Comparison of ENCODE assay signal across 1 cellular context in the genomic region with DNA sequence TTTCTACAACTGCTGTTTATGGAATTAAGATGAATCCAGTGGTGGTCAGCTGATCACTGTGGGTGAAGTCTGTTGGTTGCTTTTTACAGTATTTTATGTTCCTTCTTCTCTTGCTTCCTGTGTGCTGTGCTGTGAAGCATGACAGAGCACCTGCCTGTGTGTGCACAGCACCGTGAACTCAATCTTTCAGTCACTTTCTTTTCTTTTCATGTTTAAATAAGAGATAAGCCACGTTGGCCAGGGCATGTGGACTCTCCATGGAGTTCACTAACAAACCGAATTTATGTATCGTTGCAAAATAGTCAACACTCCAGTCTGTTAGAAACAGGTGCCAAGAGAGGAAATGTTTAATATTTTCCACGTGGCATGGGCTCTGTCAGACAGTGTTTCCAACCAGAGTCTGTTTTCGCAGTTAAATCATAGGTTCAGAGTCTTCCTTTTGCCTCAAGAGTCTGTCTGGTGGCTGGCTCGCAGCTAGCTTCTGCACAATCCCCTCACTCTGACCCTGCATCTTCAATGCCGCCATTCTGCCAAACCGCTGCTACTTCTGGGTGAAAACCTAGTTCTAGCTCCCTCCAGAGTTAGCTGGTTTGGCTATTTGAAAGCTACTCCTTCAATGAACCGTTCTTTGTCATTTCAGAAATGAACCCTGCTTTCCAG.
TF ChIP-seq lines count a peak whose summit lies in the region.

No MANE protein-coding gene starts in this region.

TF ChIP-seq in GM12878, 131 proteins besides CTCF, POLR2A, EP300 and RAD21 (continued from another document and continues in another):
- TF ChIP-seq, protein P1, sequence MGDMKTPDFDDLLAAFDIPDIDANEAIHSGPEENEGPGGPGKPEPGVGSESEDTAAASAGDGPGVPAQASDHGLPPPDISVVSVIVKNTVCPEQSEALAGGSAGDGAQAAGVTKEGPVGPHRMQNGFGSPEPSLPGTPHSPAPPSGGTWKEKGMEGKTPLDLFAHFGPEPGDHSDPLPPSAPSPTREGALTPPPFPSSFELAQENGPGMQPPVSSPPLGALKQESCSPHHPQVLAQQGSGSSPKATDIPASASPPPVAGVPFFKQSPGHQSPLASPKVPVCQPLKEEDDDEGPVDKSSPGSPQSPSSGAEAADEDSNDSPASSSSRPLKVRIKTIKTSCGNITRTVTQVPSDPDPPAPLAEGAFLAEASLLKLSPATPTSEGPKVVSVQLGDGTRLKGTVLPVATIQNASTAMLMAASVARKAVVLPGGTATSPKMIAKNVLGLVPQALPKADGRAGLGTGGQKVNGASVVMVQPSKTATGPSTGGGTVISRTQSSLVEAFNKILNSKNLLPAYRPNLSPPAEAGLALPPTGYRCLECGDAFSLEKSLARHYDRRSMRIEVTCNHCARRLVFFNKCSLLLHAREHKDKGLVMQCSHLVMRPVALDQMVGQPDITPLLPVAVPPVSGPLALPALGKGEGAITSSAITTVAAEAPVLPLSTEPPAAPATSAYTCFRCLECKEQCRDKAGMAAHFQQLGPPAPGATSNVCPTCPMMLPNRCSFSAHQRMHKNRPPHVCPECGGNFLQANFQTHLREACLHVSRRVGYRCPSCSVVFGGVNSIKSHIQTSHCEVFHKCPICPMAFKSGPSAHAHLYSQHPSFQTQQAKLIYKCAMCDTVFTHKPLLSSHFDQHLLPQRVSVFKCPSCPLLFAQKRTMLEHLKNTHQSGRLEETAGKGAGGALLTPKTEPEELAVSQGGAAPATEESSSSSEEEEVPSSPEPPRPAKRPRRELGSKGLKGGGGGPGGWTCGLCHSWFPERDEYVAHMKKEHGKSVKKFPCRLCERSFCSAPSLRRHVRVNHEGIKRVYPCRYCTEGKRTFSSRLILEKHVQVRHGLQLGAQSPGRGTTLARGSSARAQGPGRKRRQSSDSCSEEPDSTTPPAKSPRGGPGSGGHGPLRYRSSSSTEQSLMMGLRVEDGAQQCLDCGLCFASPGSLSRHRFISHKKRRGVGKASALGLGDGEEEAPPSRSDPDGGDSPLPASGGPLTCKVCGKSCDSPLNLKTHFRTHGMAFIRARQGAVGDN (IDR thresholded peaks at IDR 0.05), result peak; percentile 54
- no peak for TF ChIP-seq LARP7 (IDR thresholded peaks at IDR 0.05)
- TF ChIP-seq, protein P2, sequence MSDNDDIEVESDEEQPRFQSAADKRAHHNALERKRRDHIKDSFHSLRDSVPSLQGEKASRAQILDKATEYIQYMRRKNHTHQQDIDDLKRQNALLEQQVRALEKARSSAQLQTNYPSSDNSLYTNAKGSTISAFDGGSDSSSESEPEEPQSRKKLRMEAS (IDR thresholded peaks at IDR 0.05; ENCODE audit: low read depth, low read length), result no peak; the same call in 1 of the 2 replicates
- TF ChIP-seq POLR2AphosphoS5 (IDR thresholded peaks at IDR 0.05; ENCODE audit: low read length), result no peak
- no peak for TF ChIP-seq BCL11A (IDR thresholded peaks at IDR 0.05; ENCODE audit: low read depth, low read length)
- no peak for TF ChIP-seq MYB (IDR thresholded peaks at IDR 0.05; ENCODE audit: borderline replicate concordance, low read depth, low read length)
- TF ChIP-seq CBFB (IDR thresholded peaks at IDR 0.05; ENCODE audit: low read depth), result no peak
- TF ChIP-seq, protein P3, sequence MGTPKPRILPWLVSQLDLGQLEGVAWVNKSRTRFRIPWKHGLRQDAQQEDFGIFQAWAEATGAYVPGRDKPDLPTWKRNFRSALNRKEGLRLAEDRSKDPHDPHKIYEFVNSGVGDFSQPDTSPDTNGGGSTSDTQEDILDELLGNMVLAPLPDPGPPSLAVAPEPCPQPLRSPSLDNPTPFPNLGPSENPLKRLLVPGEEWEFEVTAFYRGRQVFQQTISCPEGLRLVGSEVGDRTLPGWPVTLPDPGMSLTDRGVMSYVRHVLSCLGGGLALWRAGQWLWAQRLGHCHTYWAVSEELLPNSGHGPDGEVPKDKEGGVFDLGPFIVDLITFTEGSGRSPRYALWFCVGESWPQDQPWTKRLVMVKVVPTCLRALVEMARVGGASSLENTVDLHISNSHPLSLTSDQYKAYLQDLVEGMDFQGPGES (IDR thresholded peaks at IDR 0.05), result no peak
- TF ChIP-seq POU2F2 (IDR thresholded peaks at IDR 0.05; ENCODE audit: borderline replicate concordance, low read depth, low read length), result no peak
- TF ChIP-seq DPF2 (IDR thresholded peaks at IDR 0.05), result peak; percentile 50; the same call in 1 of the 2 replicates
- TF ChIP-seq NR2C2 (IDR thresholded peaks at IDR 0.05; ENCODE audit: borderline replicate concordance, control insufficient read depth, insufficient read length, low read depth), result no peak
- TF ChIP-seq, protein P4, sequence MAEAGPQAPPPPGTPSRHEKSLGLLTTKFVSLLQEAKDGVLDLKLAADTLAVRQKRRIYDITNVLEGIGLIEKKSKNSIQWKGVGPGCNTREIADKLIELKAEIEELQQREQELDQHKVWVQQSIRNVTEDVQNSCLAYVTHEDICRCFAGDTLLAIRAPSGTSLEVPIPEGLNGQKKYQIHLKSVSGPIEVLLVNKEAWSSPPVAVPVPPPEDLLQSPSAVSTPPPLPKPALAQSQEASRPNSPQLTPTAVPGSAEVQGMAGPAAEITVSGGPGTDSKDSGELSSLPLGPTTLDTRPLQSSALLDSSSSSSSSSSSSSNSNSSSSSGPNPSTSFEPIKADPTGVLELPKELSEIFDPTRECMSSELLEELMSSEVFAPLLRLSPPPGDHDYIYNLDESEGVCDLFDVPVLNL (IDR thresholded peaks at IDR 0.05; ENCODE audit: low read depth, low read length), result no peak
- TF ChIP-seq, protein P5, sequence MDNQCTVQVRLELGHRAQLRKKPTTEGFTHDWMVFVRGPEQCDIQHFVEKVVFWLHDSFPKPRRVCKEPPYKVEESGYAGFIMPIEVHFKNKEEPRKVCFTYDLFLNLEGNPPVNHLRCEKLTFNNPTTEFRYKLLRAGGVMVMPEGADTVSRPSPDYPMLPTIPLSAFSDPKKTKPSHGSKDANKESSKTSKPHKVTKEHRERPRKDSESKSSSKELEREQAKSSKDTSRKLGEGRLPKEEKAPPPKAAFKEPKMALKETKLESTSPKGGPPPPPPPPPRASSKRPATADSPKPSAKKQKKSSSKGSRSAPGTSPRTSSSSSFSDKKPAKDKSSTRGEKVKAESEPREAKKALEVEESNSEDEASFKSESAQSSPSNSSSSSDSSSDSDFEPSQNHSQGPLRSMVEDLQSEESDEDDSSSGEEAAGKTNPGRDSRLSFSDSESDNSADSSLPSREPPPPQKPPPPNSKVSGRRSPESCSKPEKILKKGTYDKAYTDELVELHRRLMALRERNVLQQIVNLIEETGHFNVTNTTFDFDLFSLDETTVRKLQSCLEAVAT (IDR thresholded peaks at IDR 0.05), result 0 out of 2 replicates have a peak, but pooled peaks have one; percentile 37
- no peak for TF ChIP-seq GABPA (IDR thresholded peaks at IDR 0.05; ENCODE audit: low read depth)
- no peak for TF ChIP-seq ZNF622 (IDR thresholded peaks at IDR 0.05)
- TF ChIP-seq, protein P6, sequence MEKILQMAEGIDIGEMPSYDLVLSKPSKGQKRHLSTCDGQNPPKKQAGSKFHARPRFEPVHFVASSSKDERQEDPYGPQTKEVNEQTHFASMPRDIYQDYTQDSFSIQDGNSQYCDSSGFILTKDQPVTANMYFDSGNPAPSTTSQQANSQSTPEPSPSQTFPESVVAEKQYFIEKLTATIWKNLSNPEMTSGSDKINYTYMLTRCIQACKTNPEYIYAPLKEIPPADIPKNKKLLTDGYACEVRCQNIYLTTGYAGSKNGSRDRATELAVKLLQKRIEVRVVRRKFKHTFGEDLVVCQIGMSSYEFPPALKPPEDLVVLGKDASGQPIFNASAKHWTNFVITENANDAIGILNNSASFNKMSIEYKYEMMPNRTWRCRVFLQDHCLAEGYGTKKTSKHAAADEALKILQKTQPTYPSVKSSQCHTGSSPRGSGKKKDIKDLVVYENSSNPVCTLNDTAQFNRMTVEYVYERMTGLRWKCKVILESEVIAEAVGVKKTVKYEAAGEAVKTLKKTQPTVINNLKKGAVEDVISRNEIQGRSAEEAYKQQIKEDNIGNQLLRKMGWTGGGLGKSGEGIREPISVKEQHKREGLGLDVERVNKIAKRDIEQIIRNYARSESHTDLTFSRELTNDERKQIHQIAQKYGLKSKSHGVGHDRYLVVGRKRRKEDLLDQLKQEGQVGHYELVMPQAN (conservative IDR thresholded peaks at IDR 0.05), result no peak
- no peak for TF ChIP-seq SREBF1 (IDR thresholded peaks at IDR 0.05; ENCODE audit: low read length)
- TF ChIP-seq JUND (IDR thresholded peaks at IDR 0.05; ENCODE audit: low read depth, low read length), result no peak
- TF ChIP-seq ZBED1 (IDR thresholded peaks at IDR 0.05; ENCODE audit: borderline replicate concordance), result no peak
- no peak for TF ChIP-seq NFYA (IDR thresholded peaks at IDR 0.05; ENCODE audit: borderline replicate concordance, low read depth, low read length)
- peak; percentile 59 for TF ChIP-seq MEF2B (IDR thresholded peaks at IDR 0.05; ENCODE audit: partially characterized antibody, poor library complexity, severe bottlenecking)
- peak; percentile 100 for TF ChIP-seq PAX5 (IDR thresholded peaks at IDR 0.05; ENCODE audit: borderline replicate concordance, low read depth, low read length)
- no peak for TF ChIP-seq SIN3A (IDR thresholded peaks at IDR 0.05; ENCODE audit: low read depth, low read length)
- TF ChIP-seq SUPT20H (IDR thresholded peaks at IDR 0.05; ENCODE audit: borderline replicate concordance, control insufficient read depth, low read depth, low read length), result no peak
- TF ChIP-seq, protein P7, sequence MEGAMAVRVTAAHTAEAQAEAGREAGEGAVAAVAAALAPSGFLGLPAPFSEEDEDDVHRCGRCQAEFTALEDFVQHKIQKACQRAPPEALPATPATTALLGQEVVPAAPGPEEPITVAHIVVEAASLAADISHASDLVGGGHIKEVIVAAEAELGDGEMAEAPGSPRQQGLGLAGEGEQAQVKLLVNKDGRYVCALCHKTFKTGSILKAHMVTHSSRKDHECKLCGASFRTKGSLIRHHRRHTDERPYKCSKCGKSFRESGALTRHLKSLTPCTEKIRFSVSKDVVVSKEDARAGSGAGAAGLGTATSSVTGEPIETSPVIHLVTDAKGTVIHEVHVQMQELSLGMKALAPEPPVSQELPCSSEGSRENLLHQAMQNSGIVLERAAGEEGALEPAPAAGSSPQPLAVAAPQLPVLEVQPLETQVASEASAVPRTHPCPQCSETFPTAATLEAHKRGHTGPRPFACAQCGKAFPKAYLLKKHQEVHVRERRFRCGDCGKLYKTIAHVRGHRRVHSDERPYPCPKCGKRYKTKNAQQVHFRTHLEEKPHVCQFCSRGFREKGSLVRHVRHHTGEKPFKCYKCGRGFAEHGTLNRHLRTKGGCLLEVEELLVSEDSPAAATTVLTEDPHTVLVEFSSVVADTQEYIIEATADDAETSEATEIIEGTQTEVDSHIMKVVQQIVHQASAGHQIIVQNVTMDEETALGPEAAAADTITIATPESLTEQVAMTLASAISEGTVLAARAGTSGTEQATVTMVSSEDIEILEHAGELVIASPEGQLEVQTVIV (IDR thresholded peaks at IDR 0.05; ENCODE audit: borderline replicate concordance, partially characterized antibody), result no peak
- no peak for TF ChIP-seq SP1 (IDR thresholded peaks at IDR 0.05; ENCODE audit: low read depth, low read length)
- TF ChIP-seq, protein P8, sequence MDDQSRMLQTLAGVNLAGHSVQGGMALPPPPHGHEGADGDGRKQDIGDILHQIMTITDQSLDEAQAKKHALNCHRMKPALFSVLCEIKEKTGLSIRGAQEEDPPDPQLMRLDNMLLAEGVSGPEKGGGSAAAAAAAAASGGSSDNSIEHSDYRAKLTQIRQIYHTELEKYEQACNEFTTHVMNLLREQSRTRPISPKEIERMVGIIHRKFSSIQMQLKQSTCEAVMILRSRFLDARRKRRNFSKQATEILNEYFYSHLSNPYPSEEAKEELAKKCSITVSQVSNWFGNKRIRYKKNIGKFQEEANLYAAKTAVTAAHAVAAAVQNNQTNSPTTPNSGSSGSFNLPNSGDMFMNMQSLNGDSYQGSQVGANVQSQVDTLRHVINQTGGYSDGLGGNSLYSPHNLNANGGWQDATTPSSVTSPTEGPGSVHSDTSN (IDR thresholded peaks at IDR 0.05; ENCODE audit: insufficient replicate concordance, low read depth, low read length), result no peak
- TF ChIP-seq NBN (IDR thresholded peaks at IDR 0.05), result 0 out of 2 replicates have a peak, but pooled peaks have one; percentile 30
- TF ChIP-seq BRCA1 (IDR thresholded peaks at IDR 0.05; ENCODE audit: low read depth, low read length), result no peak
- TF ChIP-seq ASH2L (IDR thresholded peaks at IDR 0.05; ENCODE audit: borderline replicate concordance, low read depth), result no peak
- TF ChIP-seq ZSCAN29 (IDR thresholded peaks at IDR 0.05), result no peak
- peak; percentile 22; the same call in 1 of the 2 replicates for TF ChIP-seq CREB1 (IDR thresholded peaks at IDR 0.05; ENCODE audit: low read depth)
- no peak; the same call in 1 of the 2 replicates for TF ChIP-seq FOXK2 (IDR thresholded peaks at IDR 0.05)
- TF ChIP-seq KLF5 (IDR thresholded peaks at IDR 0.05; ENCODE audit: partially characterized antibody), result no peak
- TF ChIP-seq POLR2AphosphoS2 (IDR thresholded peaks at IDR 0.05; ENCODE audit: low read depth, low read length), result no peak
- peak; percentile 71 for TF ChIP-seq TCF7 (IDR thresholded peaks at IDR 0.05; ENCODE audit: borderline replicate concordance)
- no peak for TF ChIP-seq MYC (IDR thresholded peaks at IDR 0.05; ENCODE audit: insufficient read depth, insufficient read length, insufficient replicate concordance, low read length, severe bottlenecking)
- TF ChIP-seq, protein P9, sequence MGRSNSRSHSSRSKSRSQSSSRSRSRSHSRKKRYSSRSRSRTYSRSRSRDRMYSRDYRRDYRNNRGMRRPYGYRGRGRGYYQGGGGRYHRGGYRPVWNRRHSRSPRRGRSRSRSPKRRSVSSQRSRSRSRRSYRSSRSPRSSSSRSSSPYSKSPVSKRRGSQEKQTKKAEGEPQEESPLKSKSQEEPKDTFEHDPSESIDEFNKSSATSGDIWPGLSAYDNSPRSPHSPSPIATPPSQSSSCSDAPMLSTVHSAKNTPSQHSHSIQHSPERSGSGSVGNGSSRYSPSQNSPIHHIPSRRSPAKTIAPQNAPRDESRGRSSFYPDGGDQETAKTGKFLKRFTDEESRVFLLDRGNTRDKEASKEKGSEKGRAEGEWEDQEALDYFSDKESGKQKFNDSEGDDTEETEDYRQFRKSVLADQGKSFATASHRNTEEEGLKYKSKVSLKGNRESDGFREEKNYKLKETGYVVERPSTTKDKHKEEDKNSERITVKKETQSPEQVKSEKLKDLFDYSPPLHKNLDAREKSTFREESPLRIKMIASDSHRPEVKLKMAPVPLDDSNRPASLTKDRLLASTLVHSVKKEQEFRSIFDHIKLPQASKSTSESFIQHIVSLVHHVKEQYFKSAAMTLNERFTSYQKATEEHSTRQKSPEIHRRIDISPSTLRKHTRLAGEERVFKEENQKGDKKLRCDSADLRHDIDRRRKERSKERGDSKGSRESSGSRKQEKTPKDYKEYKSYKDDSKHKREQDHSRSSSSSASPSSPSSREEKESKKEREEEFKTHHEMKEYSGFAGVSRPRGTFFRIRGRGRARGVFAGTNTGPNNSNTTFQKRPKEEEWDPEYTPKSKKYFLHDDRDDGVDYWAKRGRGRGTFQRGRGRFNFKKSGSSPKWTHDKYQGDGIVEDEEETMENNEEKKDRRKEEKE (IDR thresholded peaks at IDR 0.05), result no peak
